ENCODE assay signal across 2 cellular contexts in genomic region chr1:16126160-16126559, GRCh38.
TF ChIP-seq lines count a peak whose summit lies in the region.

No MANE protein-coding gene starts in this region.

TF ChIP-seq in IMR-90, 13 proteins besides CTCF, POLR2A, EP300 and RAD21:
- TF ChIP-seq MXI1 (IDR thresholded peaks at IDR 0.05; ENCODE audit: borderline replicate concordance, low read depth, low read length) (no peak), RFX5 (IDR thresholded peaks at IDR 0.05; ENCODE audit: low read depth, low read length) (no peak)
- TF ChIP-seq, protein P1, sequence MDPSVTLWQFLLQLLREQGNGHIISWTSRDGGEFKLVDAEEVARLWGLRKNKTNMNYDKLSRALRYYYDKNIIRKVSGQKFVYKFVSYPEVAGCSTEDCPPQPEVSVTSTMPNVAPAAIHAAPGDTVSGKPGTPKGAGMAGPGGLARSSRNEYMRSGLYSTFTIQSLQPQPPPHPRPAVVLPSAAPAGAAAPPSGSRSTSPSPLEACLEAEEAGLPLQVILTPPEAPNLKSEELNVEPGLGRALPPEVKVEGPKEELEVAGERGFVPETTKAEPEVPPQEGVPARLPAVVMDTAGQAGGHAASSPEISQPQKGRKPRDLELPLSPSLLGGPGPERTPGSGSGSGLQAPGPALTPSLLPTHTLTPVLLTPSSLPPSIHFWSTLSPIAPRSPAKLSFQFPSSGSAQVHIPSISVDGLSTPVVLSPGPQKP (IDR thresholded peaks at IDR 0.05; ENCODE audit: borderline replicate concordance, low read depth, low read length) = no peak

TF ChIP-seq in K562, 482 proteins besides CTCF, POLR2A, EP300 and RAD21:
- TF ChIP-seq NFE2 (IDR thresholded peaks at IDR 0.05; ENCODE audit: low read depth) (no peak), SRSF7 (optimal IDR thresholded peaks at IDR 0.05; ENCODE audit: low read depth, low read length) (no peak), IRF2 (CRISPR knock-in tag; IDR thresholded peaks at IDR 0.05) (no peak), CREB1 (IDR thresholded peaks at IDR 0.05) (no peak), CREB1 (CRISPR knock-in tag; IDR thresholded peaks at IDR 0.05) (no peak), DMBX1 (CRISPR knock-in tag; IDR thresholded peaks at IDR 0.05; ENCODE audit: borderline replicate concordance) (no peak), ZBTB1 (CRISPR knock-in tag; IDR thresholded peaks at IDR 0.05; ENCODE audit: borderline replicate concordance, low read depth) (no peak), HCFC1 (IDR thresholded peaks at IDR 0.05; ENCODE audit: low read depth, low read length) (no peak), BDP1 (IDR thresholded peaks at IDR 0.05; ENCODE audit: insufficient read depth, insufficient read length) (no peak), E4F1 (CRISPR knock-in tag; IDR thresholded peaks at IDR 0.05; ENCODE audit: borderline replicate concordance) (no peak), CEBPG (CRISPR knock-in tag; IDR thresholded peaks at IDR 0.05) (0 out of 2 replicates have a peak, but pooled peaks have one; percentile 14), CEBPG (tag; conservative IDR thresholded peaks at IDR 0.05 in 1 of 2, IDR thresholded peaks at IDR 0.05 in 1 of 2) (no peak; a peak in 1 of 4 replicates), CC2D1A (IDR thresholded peaks at IDR 0.05) (no peak)
- TF ChIP-seq, protein P2, sequence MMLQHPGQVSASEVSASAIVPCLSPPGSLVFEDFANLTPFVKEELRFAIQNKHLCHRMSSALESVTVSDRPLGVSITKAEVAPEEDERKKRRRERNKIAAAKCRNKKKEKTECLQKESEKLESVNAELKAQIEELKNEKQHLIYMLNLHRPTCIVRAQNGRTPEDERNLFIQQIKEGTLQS (IDR thresholded peaks at IDR 0.05) = peak; percentile 28; the same call in 1 of the 2 replicates
- TF ChIP-seq, protein P2 (CRISPR knock-in tag; conservative IDR thresholded peaks at IDR 0.05) = no peak
